In the genomic region with DNA sequence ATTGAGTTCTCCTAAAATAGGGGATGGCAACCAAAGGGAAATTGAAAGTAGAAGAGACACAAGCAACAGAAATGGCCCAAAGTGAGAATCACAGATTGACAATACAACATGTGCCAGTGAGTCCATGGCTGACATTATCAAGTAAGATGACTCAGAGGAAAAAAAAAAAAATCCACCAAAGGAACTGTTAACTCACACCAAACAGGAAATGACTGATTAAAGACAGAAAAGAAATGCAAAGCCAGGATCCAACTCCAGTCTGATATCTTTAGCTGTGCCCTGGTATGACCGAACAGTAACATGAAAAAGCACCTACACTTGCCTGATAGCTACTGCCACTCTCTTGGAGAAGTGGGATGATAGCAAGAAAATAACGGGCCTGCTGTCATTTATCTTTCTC, we compare ENCODE assay signal across 15 cellular contexts.
DNase-seq lines count a peak whose midpoint lies in the region; ATAC-seq lines count a peak whose summit lies in the region.
"Had no signal": no experiment of that assay in that cellular context is flagged by ENCODE, and none has a peak within 500 bp of the region (broad histone marks: within the 10 kb centered on the region; RNA-seq: fewer than 3 reads in every experiment).

No MANE protein-coding gene starts in this region.

- ATAC-seq in GM18519 (IDR thresholded peaks at IDR 0.05; ENCODE audit: low FRiP score, unreplicated experiment) (no peak), HG03175 (IDR thresholded peaks at IDR 0.05; ENCODE audit: unreplicated experiment) (no peak)
- ATAC-seq in activated CD8-positive, alpha-beta T cell treated with anti-CD3 and anti-CD28 coated beads, Interleukin-2, amount 10 ng/mL, durations not matched to agents 7 days and 5 days = no peak
- ATAC-seq: GM12878 had no signal

- no peak overlapping the region for H3K4me3 Mint-ChIP-seq in activated CD8-positive, alpha-beta T cell treated with anti-CD3 and anti-CD28 coated beads, Interleukin-2, amount 10 ng/mL, durations not matched to agents 7 days and 5 days
- H3K4me3 Mint-ChIP-seq: CD4-positive, CD25-positive, alpha-beta regulatory T cell had no signal

- DNase-seq in EH (ENCODE audit: low read depth) (peak; percentile 78), NCI-H226 (peak; percentile 31), dermis blood vessel endothelial cell (peak; percentile 77), myocyte (ENCODE audit: low read depth) (peak; percentile 36), NCI-H510A treated with DMSO at 0.1 percent for 48 hours (lab: John Stamatoyannopoulos, UW) (no peak)
- no peak for DNase-seq in activated CD8-positive, alpha-beta T cell treated with anti-CD3 and anti-CD28 coated beads, Interleukin-2, amount 10 ng/mL, durations not matched to agents 7 days and 5 days
- DNase-seq: activated CD4-positive, alpha-beta T cell treated with anti-CD3 and anti-CD28 coated beads for 4 hours; CD4-positive, CD25-positive, alpha-beta regulatory T cell; head of caudate nucleus; NCI-H510A; tibial artery had no signal

- CTCF ChIA-PET in activated CD8-positive, alpha-beta T cell treated with anti-CD3 and anti-CD28 coated beads, Interleukin-2, amount 10 ng/mL, durations not matched to agents 7 days and 5 days (lab: Charles Lee) = no interaction called here

- H3K4me1 Mint-ChIP-seq in activated CD8-positive, alpha-beta T cell treated with anti-CD3 and anti-CD28 coated beads, Interleukin-2, amount 10 ng/mL, durations not matched to agents 7 days and 5 days (ENCODE audit: low read depth) = no peaks in the 10 kb centered on the region
- H3K4me1 Mint-ChIP-seq: CD4-positive, CD25-positive, alpha-beta regulatory T cell had no signal

- POLR2A ChIA-PET in activated CD8-positive, alpha-beta T cell treated with anti-CD3 and anti-CD28 coated beads, Interleukin-2, amount 10 ng/mL, durations not matched to agents 7 days and 5 days (lab: Charles Lee) = no interaction called here

- no peaks in the 10 kb centered on the region for H3K27me3 Mint-ChIP-seq in activated CD8-positive, alpha-beta T cell treated with anti-CD3 and anti-CD28 coated beads, Interleukin-2, amount 10 ng/mL, durations not matched to agents 7 days and 5 days (ENCODE audit: low read depth)
- H3K27me3 Mint-ChIP-seq: CD4-positive, CD25-positive, alpha-beta regulatory T cell had no signal

- H3K36me3 Mint-ChIP-seq in activated CD8-positive, alpha-beta T cell treated with anti-CD3 and anti-CD28 coated beads, Interleukin-2, amount 10 ng/mL, durations not matched to agents 7 days and 5 days (ENCODE audit: low read depth) = no peaks in the 10 kb centered on the region
- H3K36me3 Mint-ChIP-seq: CD4-positive, CD25-positive, alpha-beta regulatory T cell had no signal

- no peak overlapping the region for H3K27ac Mint-ChIP-seq in activated CD8-positive, alpha-beta T cell treated with anti-CD3 and anti-CD28 coated beads, Interleukin-2, amount 10 ng/mL, durations not matched to agents 7 days and 5 days
- H3K27ac Mint-ChIP-seq: activated T-helper 2 cell treated with anti-CD3 and anti-CD28 coated beads, Interferon-gamma antibody, Interleukin-2, Interleukin-4, amounts not matched to agents 10 μg/mL and 5 μg/mL and 100 μg/mL, durations not matched to agents 14 hours and 24 hours and 36 hours; CD4-positive, CD25-positive, alpha-beta regulatory T cell had no signal

- peaks cover 14% of the 10 kb centered on the region for H3K9me3 Mint-ChIP-seq in activated CD8-positive, alpha-beta T cell treated with anti-CD3 and anti-CD28 coated beads, Interleukin-2, amount 10 ng/mL, durations not matched to agents 7 days and 5 days (ENCODE audit: insufficient read depth)

Comparison
In these comparisons a context has a peak if more than half of its experiments do, and no peak if none do; other contexts are left out.
1. DNase-seq: peak in EH (single experiment), NCI-H226 (single experiment), dermis blood vessel endothelial cell (single experiment) and myocyte (single experiment); none in activated CD8-positive, alpha-beta T cell treated with anti-CD3 and anti-CD28 coated beads, Interleukin-2, amount 10 ng/mL, durations not matched to agents 7 days and 5 days (single experiment) and NCI-H510A treated with DMSO at 0.1 percent for 48 hours (single experiment).